24 cellular contexts compared by ENCODE assay signal in genomic region chr6:142266060-142266459, GRCh38.
"Had no signal": no experiment of that assay in that cellular context is flagged by ENCODE, and none has a peak within 500 bp of the region (broad histone marks: within the 10 kb centered on the region; RNA-seq: fewer than 3 reads in every experiment).

No MANE protein-coding gene starts in this region.

- H3K36me3 Mint-ChIP-seq: mesothelial cell of epicardium; naive B cell; natural killer cell; neural progenitor cell; stimulated activated effector memory CD8-positive, alpha-beta T cell treated with anti-CD3 and anti-CD28 coated beads, Interleukin-12 subunit alpha, Interleukin-12 subunit beta, amount 100 ng/mL, for 72 hours had no signal

- H3K4me1 ChIP-seq: left ventricle myocardium inferior, neural progenitor cell, right atrium auricular region, suprapubic skin, tibial artery, upper lobe of right lung had no signal

- DNase-seq: islet precursor cell; left ventricle myocardium inferior; mesendoderm; naive B cell; natural killer cell; nephron progenitor cell; ovary; stimulated activated CD4-positive, alpha-beta T cell treated with anti-CD3 and anti-CD28 coated beads, Interleukin-4, amount 100 ng/mL, for 24 hours; stimulated activated naive CD4-positive, alpha-beta T cell; tibial artery; trophoblast cell; upper lobe of right lung had no signal

- ATAC-seq: natural killer cell; sciatic nerve; stimulated activated effector memory CD8-positive, alpha-beta T cell treated with anti-CD3 and anti-CD28 coated beads, Interleukin-12 subunit alpha, Interleukin-12 subunit beta, amount 100 ng/mL, for 72 hours; upper lobe of right lung had no signal

- H3K4me3 Mint-ChIP-seq: mesothelial cell of epicardium; naive B cell; natural killer cell; nephron progenitor cell; neural progenitor cell; stimulated activated effector memory CD8-positive, alpha-beta T cell treated with anti-CD3 and anti-CD28 coated beads, Interleukin-12 subunit alpha, Interleukin-12 subunit beta, amount 100 ng/mL, for 72 hours; stimulated activated naive CD8-positive, alpha-beta T cell treated with anti-CD3 and anti-CD28 coated beads, Interleukin-15, Interleukin-2, amounts not matched to agents 100 ng/mL and 50 ng/mL, for 24 hours had no signal

- H3K4me3 ChIP-seq: left ventricle myocardium inferior, lung, neural progenitor cell, ovary, right atrium auricular region, skin epidermis, suprapubic skin, thoracic aorta, tibial artery, upper lobe of right lung had no signal

- H2AFZ ChIP-seq: neural progenitor cell had no signal

- H3K4me2 ChIP-seq: neural progenitor cell had no signal

- H3K36me3 ChIP-seq: left ventricle myocardium inferior, neural progenitor cell, ovary, right atrium auricular region, suprapubic skin, thoracic aorta, tibial artery, upper lobe of right lung had no signal

- H3K27me3 ChIP-seq: neural progenitor cell, ovary, suprapubic skin, tibial artery, upper lobe of right lung had no signal

- H3K4me1 Mint-ChIP-seq: mesothelial cell of epicardium; naive B cell; natural killer cell; nephron progenitor cell; neural progenitor cell; stimulated activated effector memory CD8-positive, alpha-beta T cell treated with anti-CD3 and anti-CD28 coated beads, Interleukin-12 subunit alpha, Interleukin-12 subunit beta, amount 100 ng/mL, for 72 hours had no signal

- H3K27ac ChIP-seq: left ventricle myocardium inferior, neural progenitor cell, ovary, right atrium auricular region, skin epidermis, suprapubic skin, thoracic aorta, tibial artery, upper lobe of right lung had no signal

- H3K9ac ChIP-seq: neural progenitor cell had no signal

- H3K9me3 Mint-ChIP-seq: natural killer cell; nephron progenitor cell; neural progenitor cell; stimulated activated effector memory CD8-positive, alpha-beta T cell treated with anti-CD3 and anti-CD28 coated beads, Interleukin-12 subunit alpha, Interleukin-12 subunit beta, amount 100 ng/mL, for 72 hours; stimulated activated naive CD8-positive, alpha-beta T cell treated with anti-CD3 and anti-CD28 coated beads, Interleukin-15, Interleukin-2, amounts not matched to agents 100 ng/mL and 50 ng/mL, for 24 hours had no signal

- FAIRE-seq: urothelium cell line had no signal

- H3K27me3 Mint-ChIP-seq: naive B cell; progenitor cell of endocrine pancreas; stimulated activated naive CD8-positive, alpha-beta T cell treated with anti-CD3 and anti-CD28 coated beads, Interleukin-15, Interleukin-2, amounts not matched to agents 100 ng/mL and 50 ng/mL, for 24 hours had no signal

- H3K9me3 ChIP-seq: left ventricle myocardium inferior, ovary, right atrium auricular region, suprapubic skin, thoracic aorta, tibial artery, upper lobe of right lung had no signal

- H3K27ac Mint-ChIP-seq: mesothelial cell of epicardium; natural killer cell; nephron progenitor cell; neural progenitor cell; progenitor cell of endocrine pancreas; stimulated activated effector memory CD8-positive, alpha-beta T cell treated with anti-CD3 and anti-CD28 coated beads, Interleukin-12 subunit alpha, Interleukin-12 subunit beta, amount 100 ng/mL, for 72 hours; stimulated activated naive CD8-positive, alpha-beta T cell treated with anti-CD3 and anti-CD28 coated beads, Interleukin-15, Interleukin-2, amounts not matched to agents 100 ng/mL and 50 ng/mL, for 24 hours had no signal
